In the genomic region with DNA sequence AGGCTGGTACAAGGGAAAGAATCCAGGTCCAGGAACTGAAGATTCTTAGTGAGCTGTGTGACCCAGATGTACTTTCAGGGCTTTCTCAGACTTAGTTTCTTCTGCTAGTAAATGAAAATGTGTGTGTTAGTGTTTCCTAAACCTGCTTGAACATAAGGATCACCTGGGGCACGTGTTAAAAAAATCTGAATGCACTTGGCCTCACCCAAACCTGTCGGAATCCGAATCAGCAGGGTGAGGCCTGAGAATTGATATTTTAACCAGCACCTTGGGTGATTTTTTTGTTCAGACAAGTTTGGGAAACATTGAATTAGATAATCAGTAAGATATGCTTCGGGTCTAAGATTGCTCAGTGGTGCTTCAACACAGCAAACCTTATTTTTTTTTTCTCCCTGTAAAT, we compare ENCODE assay signal across 18 cellular contexts. TPM values are rescaled to one million over a fixed set of nuclear protein-coding genes. Genes with fewer than 3 reads are reported as not detected.
DNase-seq lines count a peak whose midpoint lies in the region; ATAC-seq, FAIRE-seq and TF ChIP-seq lines count a peak whose summit lies in the region.
"Had no signal": no experiment of that assay in that cellular context is flagged by ENCODE, and none has a peak within 500 bp of the region (broad histone marks: within the 10 kb centered on the region; RNA-seq: fewer than 3 reads in every experiment).

No MANE protein-coding gene starts in this region.

- H3K36me3 ChIP-seq in HCT116 (ENCODE audit: control insufficient read depth in 1 of 2, insufficient read depth in 2 of 2, low read length in 2 of 2), result no peaks in the 10 kb centered on the region
- H3K36me3 ChIP-seq in RWPE2 (ENCODE audit: low read depth), result no peaks in the 10 kb centered on the region
- H3K36me3 ChIP-seq: BLaER1, right lobe of liver, tibial nerve had no signal

- H3K27me3 ChIP-seq in HCT116 (ENCODE audit: insufficient read depth, low read length) (peaks cover 10% of the 10 kb centered on the region; the same call in 1 of the 2 replicates), RWPE2 (ENCODE audit: insufficient read depth, poor library complexity, severe bottlenecking) (no peaks in the 10 kb centered on the region)
- H3K27me3 ChIP-seq: BLaER1, tibial nerve had no signal

- FAIRE-seq in HTR-8/SVneo (lab: Jason Lieb, UNC), result no peak
- FAIRE-seq: HepG2 had no signal

- peak overlapping the region; percentile 60; the same call in 1 of the 2 replicates for H3K4me2 ChIP-seq in HCT116 (ENCODE audit: low read length)
- H3K4me2 ChIP-seq: BLaER1 had no signal

- no peak for TF ChIP-seq POLR2A in HCT116 (IDR thresholded peaks at IDR 0.05; ENCODE audit: borderline replicate concordance, extremely low read depth, insufficient read depth, insufficient read length)

- H3K79me2 ChIP-seq in HCT116 (ENCODE audit: insufficient read depth, low read length), result no peaks in the 10 kb centered on the region

- ATAC-seq in HCT116 (no peak), RWPE2 (ENCODE audit: low read depth) (no peak)
- ATAC-seq: HepG2 had no signal

- no peak overlapping the region for H3K9ac ChIP-seq in HCT116 (ENCODE audit: low read length)
- H3K9ac ChIP-seq: BLaER1 had no signal

- H3K4me1 ChIP-seq in HCT116 (ENCODE audit: control insufficient read depth in 1 of 2, insufficient read depth in 2 of 2, low read length in 2 of 2) (peaks cover 8 to 16% of the 10 kb centered on the region in 2 experiments; a peak in 3 of 4 replicates), RWPE2 (ENCODE audit: insufficient read depth, poor library complexity, severe bottlenecking) (peaks cover 20% of the 10 kb centered on the region)
- H3K4me1 ChIP-seq: BLaER1, right lobe of liver had no signal

- TF ChIP-seq CTCF in HCT116 (IDR thresholded peaks at IDR 0.05 in 2 of 3, conservative IDR thresholded peaks at IDR 0.05 in 1 of 3; ENCODE audit: borderline replicate concordance in 1 of 3, insufficient read depth in 1 of 3, low read depth in 2 of 3, low read length in 2 of 3) (no peak), RWPE2 (IDR thresholded peaks at IDR 0.05; ENCODE audit: poor library complexity, severe bottlenecking) (no peak), epithelial cell of esophagus (IDR thresholded peaks at IDR 0.05; ENCODE audit: insufficient read depth, low read depth, low read length, missing control alignments) (no peak), RWPE1 (conservative IDR thresholded peaks at IDR 0.05; ENCODE audit: low read depth) (no peak)

- POLR2A ChIA-PET in HCT116 (lab: Charles Lee), result no interaction called here
- POLR2A ChIA-PET in RWPE1 (lab: Yijun Ruan, JAX; ENCODE audit: low non-redundant PET), result no interaction called here

- H3K9me2 ChIP-seq in HCT116 (ENCODE audit: insufficient read depth), result no peaks in the 10 kb centered on the region; the same call in 1 of the 2 replicates

- CTCF ChIA-PET in HCT116 (lab: Charles Lee), result interaction anchor here (1.1 kb wide), 1 partner anchor 10 kb away, joined by 3 read pairs; no protein-coding TSS in a partner anchor
- CTCF ChIA-PET in RWPE1 (lab: Yijun Ruan, JAX), result interaction anchor here (0.6 kb wide), 1 partner anchor 999 kb away, joined by 3 read pairs; no protein-coding TSS in a partner anchor

- H3K9me3 ChIP-seq in HCT116 (ENCODE audit: control insufficient read depth in 1 of 2, insufficient read depth in 1 of 2, low read depth in 1 of 2, low read length in 2 of 2) (no peaks in the 10 kb centered on the region), RWPE2 (ENCODE audit: severe bottlenecking) (no peaks in the 10 kb centered on the region)
- H3K9me3 ChIP-seq: BLaER1, right lobe of liver, tibial nerve had no signal

- no peak for TF ChIP-seq RAD21 in HCT116 (IDR thresholded peaks at IDR 0.05; ENCODE audit: low read depth)

- intact Hi-C loops in HCT116 (cut with micrococcal nuclease), result no loop called here

- no peak overlapping the region for H2AFZ ChIP-seq in HCT116 (ENCODE audit: low read depth, low read length, poor library complexity, severe bottlenecking)

- no peak for DNase-seq in HCT116 (ENCODE audit: low read depth, low spot score)
- DNase-seq in RWPE2 (ENCODE audit: low spot score), result no peak
- DNase-seq in epithelial cell of esophagus (ENCODE audit: low read depth), result peak; percentile 82
- no peak for DNase-seq in RWPE1 (ENCODE audit: low spot score)
- no peak for DNase-seq in HTR-8/SVneo (ENCODE audit: insufficient read length, low spot score)
- DNase-seq in islet precursor cell, result no peak
- DNase-seq in LoVo (ENCODE audit: low spot score), result no peak
- DNase-seq: hippocampal formation, midbrain, NCI-H2081 treated with DMSO at 0.1 percent for 48 hours, NCI-H524 treated with DMSO at 0.1 percent for 48 hours, right lobe of liver had no signal

- H3K4me3 ChIP-seq in HCT116 (replicated peaks in 1 of 2; ENCODE audit: low read depth in 1 of 2, low read length in 2 of 2) (no peak overlapping the region), RWPE2 (ENCODE audit: severe bottlenecking) (no peak overlapping the region), epithelial cell of esophagus (ENCODE audit: low read length) (no peak overlapping the region), skin epidermis (no peak overlapping the region)
- H3K4me3 ChIP-seq: BLaER1, right lobe of liver, tibial nerve had no signal

- BruUV-seq in HCT116 (replicated peaks; lab: Mats Ljungman, UMichigan), result no TSS peak

- no peak overlapping the region for H3K27ac ChIP-seq in HCT116 (ENCODE audit: low read depth, low read length)
- peak overlapping the region; percentile 92 for H3K27ac ChIP-seq in RWPE2 (ENCODE audit: poor library complexity, severe bottlenecking)
- peak overlapping the region in 20 of 21 experiments; percentile 1 to 78 (median 60) for H3K27ac ChIP-seq in skin epidermis
- H3K27ac ChIP-seq in RWPE1, result no peak overlapping the region
- H3K27ac ChIP-seq: BLaER1, right lobe of liver had no signal

- H4K20me1 ChIP-seq in HCT116 (ENCODE audit: insufficient read depth), result no peaks in the 10 kb centered on the region
- H4K20me1 ChIP-seq: BLaER1 had no signal

- RAD21 ChIA-PET in HCT116 (lab: Charles Lee; ENCODE audit: low non-redundant PET in 1 of 2, low total read pairs in 2 of 2, uncharacterized antibody in 2 of 2, unreplicated experiment in 2 of 2), result no interaction called here

TF ChIP-seq in HCT116, 20 proteins besides CTCF, POLR2A, EP300 and RAD21 (continues in another document):
- TF ChIP-seq ELF1 (IDR thresholded peaks at IDR 0.05; ENCODE audit: borderline replicate concordance, low read depth), result no peak
- TF ChIP-seq, protein P1, sequence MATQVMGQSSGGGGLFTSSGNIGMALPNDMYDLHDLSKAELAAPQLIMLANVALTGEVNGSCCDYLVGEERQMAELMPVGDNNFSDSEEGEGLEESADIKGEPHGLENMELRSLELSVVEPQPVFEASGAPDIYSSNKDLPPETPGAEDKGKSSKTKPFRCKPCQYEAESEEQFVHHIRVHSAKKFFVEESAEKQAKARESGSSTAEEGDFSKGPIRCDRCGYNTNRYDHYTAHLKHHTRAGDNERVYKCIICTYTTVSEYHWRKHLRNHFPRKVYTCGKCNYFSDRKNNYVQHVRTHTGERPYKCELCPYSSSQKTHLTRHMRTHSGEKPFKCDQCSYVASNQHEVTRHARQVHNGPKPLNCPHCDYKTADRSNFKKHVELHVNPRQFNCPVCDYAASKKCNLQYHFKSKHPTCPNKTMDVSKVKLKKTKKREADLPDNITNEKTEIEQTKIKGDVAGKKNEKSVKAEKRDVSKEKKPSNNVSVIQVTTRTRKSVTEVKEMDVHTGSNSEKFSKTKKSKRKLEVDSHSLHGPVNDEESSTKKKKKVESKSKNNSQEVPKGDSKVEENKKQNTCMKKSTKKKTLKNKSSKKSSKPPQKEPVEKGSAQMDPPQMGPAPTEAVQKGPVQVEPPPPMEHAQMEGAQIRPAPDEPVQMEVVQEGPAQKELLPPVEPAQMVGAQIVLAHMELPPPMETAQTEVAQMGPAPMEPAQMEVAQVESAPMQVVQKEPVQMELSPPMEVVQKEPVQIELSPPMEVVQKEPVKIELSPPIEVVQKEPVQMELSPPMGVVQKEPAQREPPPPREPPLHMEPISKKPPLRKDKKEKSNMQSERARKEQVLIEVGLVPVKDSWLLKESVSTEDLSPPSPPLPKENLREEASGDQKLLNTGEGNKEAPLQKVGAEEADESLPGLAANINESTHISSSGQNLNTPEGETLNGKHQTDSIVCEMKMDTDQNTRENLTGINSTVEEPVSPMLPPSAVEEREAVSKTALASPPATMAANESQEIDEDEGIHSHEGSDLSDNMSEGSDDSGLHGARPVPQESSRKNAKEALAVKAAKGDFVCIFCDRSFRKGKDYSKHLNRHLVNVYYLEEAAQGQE (IDR thresholded peaks at IDR 0.05; ENCODE audit: low read depth), result no peak
- no peak for TF ChIP-seq CBX3 (IDR thresholded peaks at IDR 0.05; ENCODE audit: low read depth)
- no peak for TF ChIP-seq ZFX (IDR thresholded peaks at IDR 0.05)
- TF ChIP-seq EZH2phosphoT487 (IDR thresholded peaks at IDR 0.05; ENCODE audit: borderline replicate concordance), result no peak
- no peak for TF ChIP-seq SRF (IDR thresholded peaks at IDR 0.05; ENCODE audit: low read depth)
- no peak for TF ChIP-seq POLR2AphosphoS5 (IDR thresholded peaks at IDR 0.05; ENCODE audit: low read depth, low read length)
- no peak for TF ChIP-seq TCF7L2 (IDR thresholded peaks at IDR 0.05; ENCODE audit: borderline replicate concordance, extremely low read depth, insufficient read depth, insufficient read length)
- TF ChIP-seq, protein P2, sequence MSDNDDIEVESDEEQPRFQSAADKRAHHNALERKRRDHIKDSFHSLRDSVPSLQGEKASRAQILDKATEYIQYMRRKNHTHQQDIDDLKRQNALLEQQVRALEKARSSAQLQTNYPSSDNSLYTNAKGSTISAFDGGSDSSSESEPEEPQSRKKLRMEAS (IDR thresholded peaks at IDR 0.05), result no peak
- no peak for TF ChIP-seq CEBPB (IDR thresholded peaks at IDR 0.05; ENCODE audit: low read depth)
- TF ChIP-seq EGR1 (IDR thresholded peaks at IDR 0.05; ENCODE audit: low read depth), result no peak
- TF ChIP-seq, protein P3, sequence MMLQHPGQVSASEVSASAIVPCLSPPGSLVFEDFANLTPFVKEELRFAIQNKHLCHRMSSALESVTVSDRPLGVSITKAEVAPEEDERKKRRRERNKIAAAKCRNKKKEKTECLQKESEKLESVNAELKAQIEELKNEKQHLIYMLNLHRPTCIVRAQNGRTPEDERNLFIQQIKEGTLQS (IDR thresholded peaks at IDR 0.05), result no peak
- no peak for TF ChIP-seq FOSL1 (IDR thresholded peaks at IDR 0.05; ENCODE audit: low read depth)

RNA-seq across cellular contexts. Expression of a gene that starts 59.7 kb away (rescaled TPM):
- 1.8 TPM for total RNA-seq in HCT116 (2021; ENCODE audit: unreplicated experiment)
- 0.44 and 0.99 TPM in 2 replicates for polyA plus RNA-seq in HCT116 (2012)
- total RNA-seq: activated T-helper 1 cell treated with anti-CD3 and anti-CD28 coated beads, Interleukin-12 subunit alpha, Interleukin-12 subunit beta, Interleukin-2, Interleukin-4 antibody, amounts not matched to agents 30 ng/mL and 10 ng/mL and 1 ng/mL, durations not matched to agents 14 hours and 24 hours and 36 hours; dermis microvascular lymphatic vessel endothelial cell; HepG2 had no signal
- polyA plus RNA-seq: HepG2 had no signal

Comparison
In these comparisons a context has a peak if more than half of its experiments do, and no peak if none do; other contexts are left out.
1. H3K27ac ChIP-seq: peak in RWPE2 (single experiment) and skin epidermis (20 of 21); none in HCT116 (single experiment) and RWPE1 (single experiment).